In genomic region chr20:50604451-50604850, GRCh38 we compare ENCODE assay signal across 39 cellular contexts.
"Had no signal": no experiment of that assay in that cellular context is flagged by ENCODE, and none has a peak within 500 bp of the region (broad histone marks: within the 10 kb centered on the region; RNA-seq: fewer than 3 reads in every experiment).

No MANE protein-coding gene starts in this region.

- H3K4me1 ChIP-seq: ascending aorta had no signal

- H3K27ac Mint-ChIP-seq: activated B cell treated with CpG ODN at 0.5 μM for 24 hours; activated CD4-positive, alpha-beta memory T cell treated with anti-CD3 and anti-CD28 coated beads for 36 hours; activated CD4-positive, alpha-beta T cell treated with anti-CD3 and anti-CD28 coated beads, Interleukin-2, amount 10 ng/mL, durations not matched to agents 24 days and 14 days; activated CD8-positive, alpha-beta T cell treated with anti-CD3 and anti-CD28 coated beads for 36 hours; activated naive CD4-positive, alpha-beta T cell treated with anti-CD3 and anti-CD28 coated beads, Interleukin-2, amount 10 ng/mL, durations not matched to agents 7 days and 5 days; activated naive CD4-positive, alpha-beta T cell treated with anti-CD3 and anti-CD28 coated beads, Interleukin-2, amount 50 U/mL, for 24 hours; activated naive CD8-positive, alpha-beta T cell; activated naive CD8-positive, alpha-beta T cell treated with anti-CD3 and anti-CD28 coated beads, Interleukin-2, amount 10 ng/mL, durations not matched to agents 7 days and 5 days; activated naive CD8-positive, alpha-beta T cell treated with anti-CD3 and anti-CD28 coated beads, Interleukin-2, amount 50 U/mL, for 24 hours; activated T-cell treated with anti-CD3 and anti-CD28 coated beads, Interleukin-2, amount 50 U/mL, for 72 hours; activated T-helper 1 cell treated with anti-CD3 and anti-CD28 coated beads, Interleukin-12 subunit alpha, Interleukin-12 subunit beta, Interleukin-2, Interleukin-4 antibody, amounts not matched to agents 30 ng/mL and 10 ng/mL and 1 ng/mL, durations not matched to agents 14 hours and 24 hours and 36 hours; activated T-helper 17 cell treated with anti-CD3 and anti-CD28 coated beads, Interleukin-2, amount 50 U/mL, for 72 hours; brain; T-helper 1 cell treated with Interleukin-12 subunit alpha and Interleukin-12 subunit beta and Interleukin-4 antibody, amounts not matched to agents 30 μg/mL and 1 μg/mL, for 36 hours; T-helper 2 cell treated with Interferon-gamma antibody and Interleukin-4, amounts not matched to agents 5 μg/mL and 100 μg/mL, for 36 hours had no signal

- H3K9me3 ChIP-seq: ascending aorta had no signal

- H3K27ac ChIP-seq: ascending aorta, cardiac muscle cell, VCaP had no signal

- H3K36me3 Mint-ChIP-seq: activated CD4-positive, alpha-beta memory T cell treated with anti-CD3 and anti-CD28 coated beads for 36 hours; activated naive CD4-positive, alpha-beta T cell treated with anti-CD3 and anti-CD28 coated beads, Interleukin-2, amount 10 ng/mL, durations not matched to agents 7 days and 5 days; activated naive CD4-positive, alpha-beta T cell treated with anti-CD3 and anti-CD28 coated beads, Interleukin-2, amount 50 U/mL, for 24 hours; activated naive CD8-positive, alpha-beta T cell; activated naive CD8-positive, alpha-beta T cell treated with anti-CD3 and anti-CD28 coated beads, Interleukin-2, amount 10 ng/mL, durations not matched to agents 7 days and 5 days; brain had no signal

- H3K9me3 Mint-ChIP-seq: activated B cell treated with CpG ODN at 0.5 μM for 24 hours; activated CD4-positive, alpha-beta memory T cell treated with anti-CD3 and anti-CD28 coated beads for 36 hours; activated CD4-positive, alpha-beta T cell treated with anti-CD3 and anti-CD28 coated beads, Interleukin-2, amount 10 ng/mL, durations not matched to agents 24 days and 14 days; activated CD8-positive, alpha-beta T cell treated with anti-CD3 and anti-CD28 coated beads for 36 hours; activated naive CD4-positive, alpha-beta T cell treated with anti-CD3 and anti-CD28 coated beads, Interleukin-2, amount 10 ng/mL, durations not matched to agents 7 days and 5 days; activated naive CD4-positive, alpha-beta T cell treated with anti-CD3 and anti-CD28 coated beads, Interleukin-2, amount 50 U/mL, for 24 hours; activated naive CD8-positive, alpha-beta T cell treated with anti-CD3 and anti-CD28 coated beads, Interleukin-2, amount 10 ng/mL, durations not matched to agents 7 days and 5 days; activated naive CD8-positive, alpha-beta T cell treated with anti-CD3 and anti-CD28 coated beads, Interleukin-2, amount 50 U/mL, for 24 hours; activated T-cell treated with anti-CD3 and anti-CD28 coated beads, Interleukin-2, amount 50 U/mL, for 4 hours; activated T-cell treated with anti-CD3 and anti-CD28 coated beads, Interleukin-2, amount 50 U/mL, for 72 hours; activated T-helper 1 cell treated with anti-CD3 and anti-CD28 coated beads, Interleukin-12 subunit alpha, Interleukin-12 subunit beta, Interleukin-2, Interleukin-4 antibody, amounts not matched to agents 30 ng/mL and 10 ng/mL and 1 ng/mL, durations not matched to agents 14 hours and 24 hours and 36 hours; activated T-helper 17 cell treated with anti-CD3 and anti-CD28 coated beads, Interleukin-2, amount 50 U/mL, for 72 hours; brain; central memory CD8-positive, alpha-beta T cell; T-helper 1 cell treated with Interleukin-12 subunit alpha and Interleukin-12 subunit beta and Interleukin-4 antibody, amounts not matched to agents 30 μg/mL and 1 μg/mL, for 36 hours; T-helper 2 cell treated with Interferon-gamma antibody and Interleukin-4, amounts not matched to agents 5 μg/mL and 100 μg/mL, for 36 hours had no signal

- H3K27me3 ChIP-seq: ascending aorta, cardiac muscle cell had no signal

- H3K4me1 Mint-ChIP-seq: activated CD4-positive, alpha-beta T cell treated with anti-CD3 and anti-CD28 coated beads, Interleukin-2, amount 10 ng/mL, durations not matched to agents 24 days and 14 days; activated naive CD4-positive, alpha-beta T cell treated with anti-CD3 and anti-CD28 coated beads, Interleukin-2, amount 10 ng/mL, durations not matched to agents 7 days and 5 days; activated naive CD4-positive, alpha-beta T cell treated with anti-CD3 and anti-CD28 coated beads, Interleukin-2, amount 50 U/mL, for 24 hours; activated naive CD8-positive, alpha-beta T cell treated with anti-CD3 and anti-CD28 coated beads, Interleukin-2, amount 50 U/mL, for 24 hours; activated T-helper 17 cell treated with anti-CD3 and anti-CD28 coated beads, Interleukin-2, amount 50 U/mL, for 72 hours; brain; central memory CD8-positive, alpha-beta T cell had no signal

- H3K36me3 ChIP-seq: ascending aorta, cardiac muscle cell had no signal

- ATAC-seq: activated CD8-positive, alpha-beta T cell treated with anti-CD3 and anti-CD28 coated beads for 36 hours; activated naive CD8-positive, alpha-beta T cell treated with anti-CD3 and anti-CD28 coated beads, Interleukin-2, amount 50 U/mL, for 24 hours; activated T-cell treated with anti-CD3 and anti-CD28 coated beads, Interleukin-2, amount 50 U/mL, for 4 hours; activated T-cell treated with anti-CD3 and anti-CD28 coated beads, Interleukin-2, amount 50 U/mL, for 72 hours; activated T-helper 17 cell treated with anti-CD3 and anti-CD28 coated beads, Interleukin-2, amount 50 U/mL, for 72 hours had no signal

- DNase-seq: activated B cell treated with CpG ODN at 0.5 μM for 24 hours; activated CD4-positive, alpha-beta memory T cell treated with anti-CD3 and anti-CD28 coated beads for 36 hours; activated CD4-positive, alpha-beta T cell treated with anti-CD3 and anti-CD28 coated beads for 4 hours; activated CD4-positive, alpha-beta T cell treated with anti-CD3 and anti-CD28 coated beads, Interleukin-2, amount 10 ng/mL, durations not matched to agents 24 days and 14 days; activated CD4-positive, alpha-beta T cell treated with anti-CD3 and anti-CD28 coated beads, Interleukin-2, amount 50 U/mL, for 1 hour; activated CD4-positive, alpha-beta T cell treated with anti-CD3 and anti-CD28 coated beads, Interleukin-2, amount 50 U/mL, for 4 hours; activated CD4-positive, CD25-positive, alpha-beta regulatory T cell treated with anti-CD3 and anti-CD28 coated beads, Interleukin-2, amount 50 U/mL, for 72 hours; activated CD8-positive, alpha-beta memory T cell treated with anti-CD3 and anti-CD28 coated beads, Interleukin-2, amount 50 U/mL, for 4 hours; activated CD8-positive, alpha-beta T cell treated with anti-CD3 and anti-CD28 coated beads for 36 hours; activated effector memory CD4-positive, alpha-beta T cell treated with anti-CD3 and anti-CD28 coated beads, Interleukin-2, amount 50 U/mL, for 16 hours; activated gamma-delta T cell treated with Interleukin-2 at 50 U/mL for 16 hours; activated naive CD4-positive, alpha-beta T cell; activated naive CD4-positive, alpha-beta T cell treated with anti-CD3 and anti-CD28 coated beads, Interleukin-2, amount 10 ng/mL, durations not matched to agents 7 days and 5 days; activated naive CD8-positive, alpha-beta T cell treated with anti-CD3 and anti-CD28 coated beads, Interleukin-2, amount 10 ng/mL, durations not matched to agents 7 days and 5 days; activated naive CD8-positive, alpha-beta T cell treated with anti-CD3 and anti-CD28 coated beads, Interleukin-2, amount 50 U/mL, for 24 hours; activated T-cell treated with anti-CD3 and anti-CD28 coated beads for 4 hours; activated T-cell treated with anti-CD3 and anti-CD28 coated beads, Interleukin-2, amount 50 U/mL, for 1 hour; activated T-cell treated with anti-CD3 and anti-CD28 coated beads, Interleukin-2, amount 50 U/mL, for 4 hours; activated T-cell treated with anti-CD3 and anti-CD28 coated beads, Interleukin-2, amount 50 U/mL, for 72 hours; amygdala; anterior cingulate cortex; caudate nucleus; SW 1271; T-helper 1 cell; T-helper 2 cell; T-helper 9 cell had no signal

- FAIRE-seq: bronchial epithelial cell, TTC549 had no signal

- H3K4me3 ChIP-seq: ascending aorta, cardiac muscle cell had no signal

- H3K27me3 Mint-ChIP-seq: activated naive CD4-positive, alpha-beta T cell treated with anti-CD3 and anti-CD28 coated beads, Interleukin-2, amount 50 U/mL, for 24 hours; activated naive CD8-positive, alpha-beta T cell had no signal

- H3K4me3 Mint-ChIP-seq: activated B cell treated with CpG ODN at 0.5 μM for 24 hours; activated CD4-positive, alpha-beta memory T cell treated with anti-CD3 and anti-CD28 coated beads for 36 hours; activated CD4-positive, alpha-beta T cell treated with anti-CD3 and anti-CD28 coated beads, Interleukin-2, amount 10 ng/mL, durations not matched to agents 24 days and 14 days; activated CD8-positive, alpha-beta T cell treated with anti-CD3 and anti-CD28 coated beads for 36 hours; activated naive CD4-positive, alpha-beta T cell treated with anti-CD3 and anti-CD28 coated beads, Interleukin-2, amount 10 ng/mL, durations not matched to agents 7 days and 5 days; activated naive CD4-positive, alpha-beta T cell treated with anti-CD3 and anti-CD28 coated beads, Interleukin-2, amount 50 U/mL, for 24 hours; activated naive CD8-positive, alpha-beta T cell; activated naive CD8-positive, alpha-beta T cell treated with anti-CD3 and anti-CD28 coated beads, Interleukin-2, amount 10 ng/mL, durations not matched to agents 7 days and 5 days; activated naive CD8-positive, alpha-beta T cell treated with anti-CD3 and anti-CD28 coated beads, Interleukin-2, amount 50 U/mL, for 24 hours; activated T-cell treated with anti-CD3 and anti-CD28 coated beads, Interleukin-2, amount 50 U/mL, for 4 hours; activated T-cell treated with anti-CD3 and anti-CD28 coated beads, Interleukin-2, amount 50 U/mL, for 72 hours; activated T-helper 1 cell treated with anti-CD3 and anti-CD28 coated beads, Interleukin-12 subunit alpha, Interleukin-12 subunit beta, Interleukin-2, Interleukin-4 antibody, amounts not matched to agents 30 ng/mL and 10 ng/mL and 1 ng/mL, durations not matched to agents 14 hours and 24 hours and 36 hours; activated T-helper 17 cell treated with anti-CD3 and anti-CD28 coated beads, Interleukin-2, amount 50 U/mL, for 72 hours; brain; central memory CD8-positive, alpha-beta T cell; T-helper 1 cell treated with Interleukin-12 subunit alpha and Interleukin-12 subunit beta and Interleukin-4 antibody, amounts not matched to agents 30 μg/mL and 1 μg/mL, for 36 hours; T-helper 2 cell treated with Interferon-gamma antibody and Interleukin-4, amounts not matched to agents 5 μg/mL and 100 μg/mL, for 36 hours had no signal
